In genomic region chr9:28177925-28178324, GRCh38 we compare ENCODE assay signal across 34 cellular contexts.
"Had no signal": no experiment of that assay in that cellular context is flagged by ENCODE, and none has a peak within 500 bp of the region (broad histone marks: within the 10 kb centered on the region; RNA-seq: fewer than 3 reads in every experiment).

No MANE protein-coding gene starts in this region.

- H3K36me3 ChIP-seq: MG63 had no signal

- H3K9me3 ChIP-seq: MG63 had no signal

- H3K4me2 ChIP-seq: KMS-11 had no signal

- H3K27ac ChIP-seq: KMS-11 had no signal

- H3K9ac ChIP-seq: KMS-11 had no signal

- DNase-seq: Karpas-422, Kasumi-1, MG63, MM.1S, MV-4-11, NCI-H1048, NCI-H1092, NCI-H1092 treated with DMSO at 0.1 percent for 48 hours, NCI-H1105, NCI-H1105 treated with DMSO at 0.1 percent for 48 hours, NCI-H1417, NCI-H1417 treated with DMSO at 0.1 percent for 48 hours, NCI-H1436, NCI-H1436 treated with DMSO at 0.1 percent for 48 hours, NCI-H146, NCI-H1694, NCI-H1694 treated with DMSO at 0.1 percent for 48 hours, NCI-H187, NCI-H187 treated with DMSO at 0.1 percent for 48 hours, NCI-H1930, NCI-H2029, NCI-H2029 treated with DMSO at 0.1 percent for 48 hours, NCI-H2081, NCI-H2081 treated with DMSO at 0.1 percent for 48 hours, NCI-H2107, NCI-H2171, NCI-H2171 treated with DMSO at 0.1 percent for 48 hours, NCI-H2227 treated with DMSO at 0.1 percent for 48 hours, NCI-H226, NCI-H345, NCI-H446, NCI-H446 treated with DMSO at 0.1 percent for 48 hours, NCI-H510A had no signal

- H3K4me3 ChIP-seq: MG63 had no signal

- H3K27me3 ChIP-seq: MG63 had no signal
